ENCODE assay signal across 8 cellular contexts in the genomic region with DNA sequence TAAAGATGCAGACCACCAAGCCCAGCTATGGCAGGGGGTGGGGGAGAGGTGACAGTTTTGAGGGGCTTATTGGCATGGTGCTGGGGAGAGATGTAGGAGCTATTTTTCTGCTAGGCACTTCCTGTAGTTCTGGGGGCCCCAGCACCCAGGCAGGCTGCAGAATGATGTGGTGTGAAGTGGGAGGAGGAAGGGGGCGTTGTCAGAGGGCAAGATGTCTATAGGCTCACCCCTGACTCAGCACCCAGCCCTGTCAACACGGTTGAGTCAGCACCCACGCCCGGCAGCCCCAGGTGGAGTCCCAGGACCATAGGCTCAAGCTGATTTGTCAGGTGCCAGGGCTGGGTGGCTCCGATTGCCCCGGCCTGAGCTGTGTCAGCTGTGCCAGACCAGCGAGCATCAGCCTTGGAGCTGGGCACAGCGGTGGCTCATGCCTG. TPM values are rescaled to one million over a fixed set of nuclear protein-coding genes. Genes with fewer than 3 reads are reported as not detected.
DNase-seq lines count a peak whose midpoint lies in the region; FAIRE-seq and TF ChIP-seq lines count a peak whose summit lies in the region.

No MANE protein-coding gene starts in this region.

- peak overlapping the region; percentile 94 to 100 for H3K4me3 ChIP-seq in neutrophil (ENCODE audit: low read depth in 1 of 2, low read length in 1 of 2)
- H3K4me3 ChIP-seq in transverse colon, result no peak overlapping the region

- POLR2A ChIA-PET in GM10248 (lab: Yijun Ruan, JAX), result interaction anchor here (0.7 kb wide), 1 partner anchor 1466 kb away, joined by 5 read pairs; no protein-coding TSS in a partner anchor

- H3K27me3 ChIP-seq in neutrophil, result no peaks in the 10 kb centered on the region
- no peaks in the 10 kb centered on the region for H3K27me3 ChIP-seq in transverse colon

- in situ Hi-C loops in transverse colon (cut with MboI; ENCODE audit: low pct_ligation_motif_present in 1 of 4, low pct_unique_long_range_greater_than_20kb in 1 of 4, low sequenced_read_pairs in 3 of 4), result no loop called here

- H3K27ac ChIP-seq in neutrophil (peak overlapping the region; percentile 98), transverse colon (peak overlapping the region; percentile 32 to 92 (median 90))

- FAIRE-seq in HTR-8/SVneo (lab: Jason Lieb, UNC), result peak; percentile 99

- H3K36me3 ChIP-seq in neutrophil (peaks cover 28% of the 10 kb centered on the region), transverse colon (no peaks in the 10 kb centered on the region)

- H3K9me3 ChIP-seq in neutrophil, result no peaks in the 10 kb centered on the region
- no peaks in the 10 kb centered on the region for H3K9me3 ChIP-seq in transverse colon

- no peak for TF ChIP-seq POLR2A in transverse colon (IDR thresholded peaks at IDR 0.05)

- no peak for TF ChIP-seq EP300 in transverse colon (IDR thresholded peaks at IDR 0.05; ENCODE audit: low read depth)

- WGBS in transverse colon (ENCODE audit: low coverage in 1 of 2), 2 donors, result 11% methylated on average over 8 of the region's 8 CpGs; no CpG with 5 or more reads in 1 of the 2 donors

- CTCF ChIA-PET in GM10248 (lab: Yijun Ruan, JAX), result interaction anchor here (0.9 to 1.5 kb wide), 2 partner anchors 9 to 11 kb away, joined by 3 to 5 read pairs; no protein-coding TSS in a partner anchor

- TF ChIP-seq CTCF in GM10248 (IDR thresholded peaks at IDR 0.05; ENCODE audit: control extremely low read depth, extremely low read depth, low read depth, missing control alignments), result no peak
- no peak for TF ChIP-seq CTCF in neutrophil (IDR thresholded peaks at IDR 0.05)
- TF ChIP-seq CTCF in transverse colon (IDR thresholded peaks at IDR 0.05), result no peak

- H3K4me1 ChIP-seq in neutrophil (ENCODE audit: control insufficient read depth in 1 of 2, insufficient read depth in 1 of 2, low read depth in 1 of 2, low read length in 1 of 2) (peaks cover 58 to 74% of the 10 kb centered on the region in 2 experiments), transverse colon (peaks cover 4 to 32% (median 16%) of the 10 kb centered on the region in 4 donors)

- DNase-seq in GM10248 (ENCODE audit: extremely low spot score) (peak; percentile 76), HTR-8/SVneo (ENCODE audit: insufficient read length, low spot score) (peak; percentile 91), transverse colon (peak; percentile 83), DMS114 treated with DMSO at 0.1 percent for 48 hours (lab: John Stamatoyannopoulos, UW; ENCODE audit: unreplicated experiment) (no peak), NCI-H748 (lab: John Stamatoyannopoulos, UW; ENCODE audit: unreplicated experiment) (no peak)
- peak; percentile 95 to 96 for DNase-seq in activated CD4-positive, alpha-beta T cell treated with anti-CD3 and anti-CD28 coated beads, Interleukin-2, amount 50 U/mL, for 4 hours
- DNase-seq in effector CD4-positive, alpha-beta T cell, result peak; percentile 94

- intact Hi-C loops in transverse colon (cut with DNase I; ENCODE audit: low total_unique reads), result no loop called here

RNA-seq across cellular contexts. Expression of gene KLF2, which starts 5.8 kb away (rescaled TPM):
- 10 to 100 TPM; 19.9 to 74.4 (median 48.9) TPM for total RNA-seq in transverse colon

Comparison
In these comparisons a context has a peak if more than half of its experiments do, and no peak if none do; other contexts are left out.
1. DNase-seq: peak in GM10248 (single experiment), HTR-8/SVneo (single experiment), activated CD4-positive, alpha-beta T cell treated with anti-CD3 and anti-CD28 coated beads, Interleukin-2, amount 50 U/mL, for 4 hours (2 of 2), effector CD4-positive, alpha-beta T cell (single experiment) and transverse colon (single experiment); none in DMS114 treated with DMSO at 0.1 percent for 48 hours (single experiment) and NCI-H748 (single experiment).
2. H3K4me3 ChIP-seq: peak in neutrophil (2 of 2); none in transverse colon (0 of 4).